ENCODE assay signal across 15 cellular contexts in genomic region chr17:47685556-47686275, GRCh38. TPM values are rescaled to one million over a fixed set of nuclear protein-coding genes. Genes with fewer than 3 reads are reported as not detected.
DNase-seq lines count a peak whose midpoint lies in the region; ATAC-seq and TF ChIP-seq lines count a peak whose summit lies in the region.
"Had no signal": no experiment of that assay in that cellular context is flagged by ENCODE, and none has a peak within 500 bp of the region (broad histone marks: within the 10 kb centered on the region; RNA-seq: fewer than 3 reads in every experiment).

No MANE protein-coding gene starts in this region.

- H3K4me1 Mint-ChIP-seq in GM23338, result peaks cover 29% of the 10 kb centered on the region
- peaks cover 10% of the 10 kb centered on the region for H3K4me1 Mint-ChIP-seq in activated T-helper 2 cell treated with anti-CD3 and anti-CD28 coated beads, Interferon-gamma antibody, Interleukin-2, Interleukin-4, amounts not matched to agents 10 μg/mL and 5 μg/mL and 100 μg/mL, durations not matched to agents 14 hours and 24 hours and 36 hours (ENCODE audit: low read depth)
- peaks cover 15 to 29% of the 10 kb centered on the region in 2 donors for H3K4me1 Mint-ChIP-seq in natural killer cell treated with Interleukin-12 subunit alpha and Interleukin-12 subunit beta and Interleukin-15 and Interleukin-18, amount 100 ng/mL, for 72 hours (ENCODE audit: low read depth in 2 of 2)
- H3K4me1 Mint-ChIP-seq: naive B cell had no signal

- ATAC-seq in GM23338, result peak; percentile 6; the same call in 2 of the 3 replicates
- no peak for ATAC-seq in natural killer cell treated with Interleukin-12 subunit alpha and Interleukin-12 subunit beta and Interleukin-15 and Interleukin-18, amount 100 ng/mL, for 72 hours
- ATAC-seq in GM18517 (IDR thresholded peaks at IDR 0.05; ENCODE audit: unreplicated experiment), result no peak
- ATAC-seq: body of pancreas had no signal

- peaks cover 15% of the 10 kb centered on the region for H3K27me3 Mint-ChIP-seq in GM23338 (ENCODE audit: insufficient read depth, low read depth, poor library complexity)
- H3K27me3 Mint-ChIP-seq in activated T-helper 2 cell treated with anti-CD3 and anti-CD28 coated beads, Interferon-gamma antibody, Interleukin-2, Interleukin-4, amounts not matched to agents 10 μg/mL and 5 μg/mL and 100 μg/mL, durations not matched to agents 14 hours and 24 hours and 36 hours (ENCODE audit: low read depth), result no peaks in the 10 kb centered on the region
- H3K27me3 Mint-ChIP-seq in natural killer cell treated with Interleukin-12 subunit alpha and Interleukin-12 subunit beta and Interleukin-15 and Interleukin-18, amount 100 ng/mL, for 72 hours, result no peaks in the 10 kb centered on the region
- H3K27me3 Mint-ChIP-seq: naive B cell had no signal

- no peak overlapping the region for H3K4me2 ChIP-seq in GM23338

- H3F3A ChIP-seq in GM23338 (replicated peaks; ENCODE audit: low read depth), result peaks cover 35% of the 10 kb centered on the region

- no peak overlapping the region for H2AFZ ChIP-seq in GM23338

- H3K36me3 Mint-ChIP-seq in GM23338 (ENCODE audit: low read depth), result peaks cover 46% of the 10 kb centered on the region
- peaks cover 60% of the 10 kb centered on the region for H3K36me3 Mint-ChIP-seq in activated T-helper 2 cell treated with anti-CD3 and anti-CD28 coated beads, Interferon-gamma antibody, Interleukin-2, Interleukin-4, amounts not matched to agents 10 μg/mL and 5 μg/mL and 100 μg/mL, durations not matched to agents 14 hours and 24 hours and 36 hours (ENCODE audit: low read depth)
- peaks cover 44% of the 10 kb centered on the region for H3K36me3 Mint-ChIP-seq in natural killer cell treated with Interleukin-12 subunit alpha and Interleukin-12 subunit beta and Interleukin-15 and Interleukin-18, amount 100 ng/mL, for 72 hours

- H3K36me3 ChIP-seq in GM23338 (ENCODE audit: insufficient read depth), result peaks cover 31% of the 10 kb centered on the region

- TF ChIP-seq CTCF in AG10803 (conservative IDR thresholded peaks at IDR 0.05; ENCODE audit: low read length) (no peak), GM23338 (conservative IDR thresholded peaks at IDR 0.05; ENCODE audit: low read depth in 2 of 2) (no peak)

- H3K27ac Mint-ChIP-seq in GM23338, result no peak overlapping the region
- H3K27ac Mint-ChIP-seq in activated T-helper 2 cell treated with anti-CD3 and anti-CD28 coated beads, Interferon-gamma antibody, Interleukin-2, Interleukin-4, amounts not matched to agents 10 μg/mL and 5 μg/mL and 100 μg/mL, durations not matched to agents 14 hours and 24 hours and 36 hours, result peak overlapping the region; percentile 52
- H3K27ac Mint-ChIP-seq in natural killer cell treated with Interleukin-12 subunit alpha and Interleukin-12 subunit beta and Interleukin-15 and Interleukin-18, amount 100 ng/mL, for 72 hours, result peak overlapping the region; percentile 47 to 55

- intact Hi-C loops in activated T-helper 2 cell treated with anti-CD3 and anti-CD28 coated beads, Interferon-gamma antibody, Interleukin-2, Interleukin-4, amounts not matched to agents 10 μg/mL and 5 μg/mL and 100 μg/mL, durations not matched to agents 14 hours and 24 hours and 36 hours (cut with micrococcal nuclease), result no loop called here

- H3K9me2 ChIP-seq in GM23338 (ENCODE audit: insufficient read depth), result no peaks in the 10 kb centered on the region

- H4K20me1 ChIP-seq in GM23338 (replicated peaks; ENCODE audit: insufficient read depth), result peaks cover 25% of the 10 kb centered on the region; the same call in 1 of the 2 replicates

- H3K4me1 ChIP-seq in GM23338 (ENCODE audit: insufficient read depth), result peaks cover 9% of the 10 kb centered on the region

- H3K9me3 Mint-ChIP-seq in GM23338, result no peaks in the 10 kb centered on the region
- H3K9me3 Mint-ChIP-seq in activated T-helper 2 cell treated with anti-CD3 and anti-CD28 coated beads, Interferon-gamma antibody, Interleukin-2, Interleukin-4, amounts not matched to agents 10 μg/mL and 5 μg/mL and 100 μg/mL, durations not matched to agents 14 hours and 24 hours and 36 hours, result no peaks in the 10 kb centered on the region
- no peaks in the 10 kb centered on the region for H3K9me3 Mint-ChIP-seq in natural killer cell treated with Interleukin-12 subunit alpha and Interleukin-12 subunit beta and Interleukin-15 and Interleukin-18, amount 100 ng/mL, for 72 hours
- H3K9me3 Mint-ChIP-seq: naive B cell had no signal

- peak; percentile 70 for DNase-seq in AG10803 (ENCODE audit: low read depth)
- DNase-seq in GM23338 (ENCODE audit: low spot score), result no peak
- DNase-seq in activated T-helper 2 cell treated with anti-CD3 and anti-CD28 coated beads, Interferon-gamma antibody, Interleukin-2, Interleukin-4, amounts not matched to agents 10 μg/mL and 5 μg/mL and 100 μg/mL, durations not matched to agents 14 hours and 24 hours and 36 hours (ENCODE audit: low spot score), result no peak
- no peak for DNase-seq in natural killer cell treated with Interleukin-12 subunit alpha and Interleukin-12 subunit beta and Interleukin-15 and Interleukin-18, amount 100 ng/mL, for 72 hours (ENCODE audit: low spot score)
- no peak for DNase-seq in T1000 (lab: John Stamatoyannopoulos, UW)
- DNase-seq in putamen (ENCODE audit: low spot score), result no peak
- no peak for DNase-seq in kidney glomerular epithelial cell (lab: John Stamatoyannopoulos, UW)
- DNase-seq: body of pancreas; effector CD4-positive, alpha-beta T cell; Kasumi-1; naive B cell; NCI-H526; RPMI8226 had no signal

- no peaks in the 10 kb centered on the region for H3K79me2 ChIP-seq in GM23338 (replicated peaks; ENCODE audit: insufficient read depth)

- no peak overlapping the region for H3K4me3 Mint-ChIP-seq in GM23338
- H3K4me3 Mint-ChIP-seq in activated T-helper 2 cell treated with anti-CD3 and anti-CD28 coated beads, Interferon-gamma antibody, Interleukin-2, Interleukin-4, amounts not matched to agents 10 μg/mL and 5 μg/mL and 100 μg/mL, durations not matched to agents 14 hours and 24 hours and 36 hours (ENCODE audit: low read depth), result no peak overlapping the region
- H3K4me3 Mint-ChIP-seq in natural killer cell treated with Interleukin-12 subunit alpha and Interleukin-12 subunit beta and Interleukin-15 and Interleukin-18, amount 100 ng/mL, for 72 hours, result no peak overlapping the region
- H3K4me3 Mint-ChIP-seq: naive B cell had no signal

- H3K27ac ChIP-seq in GM23338 (ENCODE audit: low read depth), result 0 out of 2 replicates have a peak overlapping the region, but pooled peaks have one; percentile 4
- H3K27ac ChIP-seq: thoracic aorta had no signal

- H3K4me3 ChIP-seq in AG10803 (ENCODE audit: low read length) (no peak overlapping the region), GM23338 (no peak overlapping the region)
- H3K4me3 ChIP-seq: body of pancreas, thoracic aorta had no signal

- no peaks in the 10 kb centered on the region for H3K27me3 ChIP-seq in GM23338 (ENCODE audit: insufficient read depth)
- H3K27me3 ChIP-seq: body of pancreas had no signal

TF ChIP-seq in GM23338, 12 proteins besides CTCF, POLR2A, EP300 and RAD21 (continues in another document):
- TF ChIP-seq ZNF114 (CRISPR knock-in tag; IDR thresholded peaks at IDR 0.05) (no peak), EZH2 (IDR thresholded peaks at IDR 0.05; ENCODE audit: low read depth, unreplicated experiment) (no peak), STAT1 (IDR thresholded peaks at IDR 0.05; ENCODE audit: unreplicated experiment) (no peak)

RNA-seq across cellular contexts. Expression of gene TBKBP1, which starts 8.2 kb away (rescaled TPM):
- total RNA-seq in GM23338 (2014; rRNA removed; shearing (Covaris generic)), result 10.6 and 12.1 TPM in 2 replicates
- polyA plus RNA-seq in GM23338 (2016; fragmentation: Nextera tagmentation; extraction: Ambion mirVana), result 2.2 and 2.5 TPM in 2 replicates
- total RNA-seq in activated T-helper 2 cell treated with anti-CD3 and anti-CD28 coated beads, Interferon-gamma antibody, Interleukin-2, Interleukin-4, amounts not matched to agents 10 μg/mL and 5 μg/mL and 100 μg/mL, durations not matched to agents 14 hours and 24 hours and 36 hours, result 9.8 and 11.3 TPM in 2 replicates
- total RNA-seq in natural killer cell treated with Interleukin-12 subunit alpha and Interleukin-12 subunit beta and Interleukin-15 and Interleukin-18, amount 100 ng/mL, for 72 hours, result 10 to 100 TPM; 13.1 to 22.6 TPM

RNA-seq across cellular contexts. Expression of gene KPNB1, which starts 36.0 kb away (rescaled TPM):
- total RNA-seq in GM23338 (2014; rRNA removed; shearing (Covaris generic)), result 526 and 599 TPM in 2 replicates
- polyA plus RNA-seq in GM23338 (2016; fragmentation: Nextera tagmentation; extraction: Ambion mirVana), result 219 and 274 TPM in 2 replicates
- 687 and 692 TPM in 2 replicates for total RNA-seq in activated T-helper 2 cell treated with anti-CD3 and anti-CD28 coated beads, Interferon-gamma antibody, Interleukin-2, Interleukin-4, amounts not matched to agents 10 μg/mL and 5 μg/mL and 100 μg/mL, durations not matched to agents 14 hours and 24 hours and 36 hours
- 1,000 to 10,000 TPM in 1 of 2 donors, 100 to 1,000 TPM in 1; 665 to 1,039 TPM for total RNA-seq in natural killer cell treated with Interleukin-12 subunit alpha and Interleukin-12 subunit beta and Interleukin-15 and Interleukin-18, amount 100 ng/mL, for 72 hours

RNA-seq across cellular contexts. Expression of gene TBX21, which starts 47.3 kb away (rescaled TPM):
- total RNA-seq in GM23338 (2014; rRNA removed; shearing (Covaris generic)), result not detected in 2 replicates
- not detected in 2 replicates for polyA plus RNA-seq in GM23338 (2016; fragmentation: Nextera tagmentation; extraction: Ambion mirVana)
- total RNA-seq in activated T-helper 2 cell treated with anti-CD3 and anti-CD28 coated beads, Interferon-gamma antibody, Interleukin-2, Interleukin-4, amounts not matched to agents 10 μg/mL and 5 μg/mL and 100 μg/mL, durations not matched to agents 14 hours and 24 hours and 36 hours, result 40.4 and 40.6 TPM in 2 replicates
- 100 to 1,000 TPM; 234 to 437 TPM for total RNA-seq in natural killer cell treated with Interleukin-12 subunit alpha and Interleukin-12 subunit beta and Interleukin-15 and Interleukin-18, amount 100 ng/mL, for 72 hours

Comparison
In these comparisons a context has a peak if more than half of its experiments do, and no peak if none do; other contexts are left out.
1. RNA of gene TBX21, which starts 47.3 kb away (total RNA-seq): 234 to 437 TPM in natural killer cell treated with Interleukin-12 subunit alpha and Interleukin-12 subunit beta and Interleukin-15 and Interleukin-18, amount 100 ng/mL, for 72 hours and 40.4 to 40.6 TPM in activated T-helper 2 cell treated with anti-CD3 and anti-CD28 coated beads, Interferon-gamma antibody, Interleukin-2, Interleukin-4, amounts not matched to agents 10 μg/mL and 5 μg/mL and 100 μg/mL, durations not matched to agents 14 hours and 24 hours and 36 hours; not detected in GM23338; every median in the first group is over 10 times any median in the second.